8 cellular contexts compared by ENCODE assay signal in genomic region chr10:59625842-59626522, GRCh38.
DNase-seq lines count a peak whose midpoint lies in the region; ATAC-seq and TF ChIP-seq lines count a peak whose summit lies in the region.

No MANE protein-coding gene starts in this region.

- H3K27ac ChIP-seq in epithelial cell of prostate (no peak overlapping the region), tibial nerve (no peak overlapping the region)

- H3K4me1 ChIP-seq in Caco-2: peaks cover 3% of the 10 kb centered on the region; the same call in 1 of the 2 replicates
- H3K4me1 ChIP-seq in mucosa of descending colon (ENCODE audit: low read depth): peaks cover 3% of the 10 kb centered on the region
- peaks cover 0 to 10% (median 0%) of the 10 kb centered on the region in 4 donors for H3K4me1 ChIP-seq in tibial nerve

- BruUV-seq in Caco-2 (replicated peaks; lab: Mats Ljungman, UMichigan): no TSS peak

- POLR2A ChIA-PET in Caco-2 (lab: Charles Lee): no interaction called here

- CTCF ChIA-PET in Caco-2 (lab: Charles Lee): interaction anchor here (0.8 to 2.2 kb wide), 8 partner anchors 10 to 423 kb away, joined by 3 to 10 read pairs (median 5); partner anchors contain the start of genes CCDC6 and SLC16A9

- TF ChIP-seq EP300 in tibial nerve (IDR thresholded peaks at IDR 0.05): peak in 1 of 2 donors; percentile 42

- H3K27me3 ChIP-seq in Caco-2 (replicated peaks; ENCODE audit: control insufficient read depth, insufficient read depth, low read length) (no peaks in the 10 kb centered on the region), tibial nerve (no peaks in the 10 kb centered on the region)

- TF ChIP-seq CTCF in Caco-2 (IDR thresholded peaks at IDR 0.05; ENCODE audit: insufficient read depth in 1 of 2, low read depth in 1 of 2, low read length in 1 of 2, severe bottlenecking in 1 of 2, unreplicated experiment in 1 of 2): peak; percentile 95 to 97
- peak; percentile 56 for TF ChIP-seq CTCF in mucosa of descending colon (IDR thresholded peaks at IDR 0.05)
- peak; percentile 60 to 91 (median 73) for TF ChIP-seq CTCF in tibial nerve (IDR thresholded peaks at IDR 0.05)

- WGBS in tibial nerve, 2 donors: 15 to 18% methylated on average over 7 of the region's 7 CpGs

- H3K36me3 ChIP-seq in Caco-2 (ENCODE audit: control insufficient read depth, insufficient read depth, low read length): no peaks in the 10 kb centered on the region
- H3K36me3 ChIP-seq in mucosa of descending colon (ENCODE audit: low read depth): no peaks in the 10 kb centered on the region
- no peaks in the 10 kb centered on the region for H3K36me3 ChIP-seq in tibial nerve

- H3K9me3 ChIP-seq in Caco-2 (no peaks in the 10 kb centered on the region), mucosa of descending colon (no peaks in the 10 kb centered on the region), tibial nerve (no peaks in the 10 kb centered on the region)

- H3K4me3 ChIP-seq in Caco-2 (ENCODE audit: low read depth, low read length) (no peak overlapping the region), mucosa of descending colon (no peak overlapping the region), tibial nerve (no peak overlapping the region)

- peak; percentile 92 for ATAC-seq in GM19043 (IDR thresholded peaks at IDR 0.05; ENCODE audit: low read depth, unreplicated experiment)
- ATAC-seq in HG03159 (IDR thresholded peaks at IDR 0.05; ENCODE audit: unreplicated experiment): peak; percentile 84
- ATAC-seq in mucosa of descending colon: peak; percentile 84

- H3K27me3 Mint-ChIP-seq in Caco-2 (ENCODE audit: insufficient read depth, unreplicated experiment): peaks cover 3% of the 10 kb centered on the region

- H3K4me1 Mint-ChIP-seq in Caco-2 (ENCODE audit: low read depth, unreplicated experiment): peaks cover 6% of the 10 kb centered on the region

- no peak overlapping the region for H3K4me3 Mint-ChIP-seq in Caco-2 (ENCODE audit: unreplicated experiment)

- H3K9me3 Mint-ChIP-seq in Caco-2 (ENCODE audit: unreplicated experiment): no peaks in the 10 kb centered on the region

- no peak overlapping the region for H3K27ac Mint-ChIP-seq in Caco-2 (ENCODE audit: unreplicated experiment)

- intact Hi-C loops in Caco-2 (cut with micrococcal nuclease; ENCODE audit: unreplicated experiment): loop anchor here (1.0 to 10.0 kb wide), 11 partner anchors 45 to 809 kb away; partner anchors contain the start of genes CCDC6 and SLC16A9
- intact Hi-C loops in mucosa of descending colon (cut with DNase I, micrococcal nuclease): loop anchor here (2.0 to 10.0 kb wide), 3 partner anchors 179 to 409 kb away; no protein-coding TSS in a partner anchor

- no peak for TF ChIP-seq POLR2A in tibial nerve (IDR thresholded peaks at IDR 0.05)

- no peaks in the 10 kb centered on the region for H3K36me3 Mint-ChIP-seq in Caco-2 (ENCODE audit: insufficient read depth, unreplicated experiment)

- DNase-seq in Caco-2 (peak; percentile 77 to 86), NCI-H2227 treated with DMSO at 0.1 percent for 48 hours (lab: John Stamatoyannopoulos, UW) (peak; percentile 77), epithelial cell of prostate (ENCODE audit: low read depth, low spot score) (peak; percentile 18), mucosa of descending colon (peak in 1 of 3 donors; percentile 34), tibial nerve (ENCODE audit: low spot score in 2 of 2) (peak in 1 of 2 donors; percentile 40)
- DNase-seq in activated CD4-positive, alpha-beta T cell treated with anti-CD3 and anti-CD28 coated beads, Interleukin-2, amount 50 U/mL, for 4 hours: peak; percentile 6 to 11
